ENCODE assay signal across 8 cellular contexts in the genomic region with DNA sequence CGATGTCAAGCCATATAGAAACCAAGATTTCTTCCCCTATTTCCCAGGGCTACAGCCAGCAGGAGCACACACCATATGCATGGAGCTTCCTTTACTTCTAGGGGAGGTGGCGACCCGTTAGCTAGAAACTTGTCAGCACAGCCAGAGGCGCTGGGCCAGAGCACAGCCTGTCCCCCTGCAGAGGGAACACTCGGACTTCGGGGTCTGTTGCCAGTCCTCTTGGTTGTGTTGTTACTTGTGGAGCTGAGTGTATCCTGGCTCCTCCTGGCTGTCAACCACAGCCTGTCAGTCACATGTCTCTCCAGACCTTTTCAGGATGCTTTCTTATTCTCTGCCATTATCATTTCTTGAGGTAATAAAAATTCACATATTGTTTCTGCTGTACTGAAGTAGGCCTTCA. TPM values are rescaled to one million over a fixed set of nuclear protein-coding genes. Genes with fewer than 3 reads are reported as not detected.
DNase-seq lines count a peak whose midpoint lies in the region; ATAC-seq and TF ChIP-seq lines count a peak whose summit lies in the region.
"Had no signal": no experiment of that assay in that cellular context is flagged by ENCODE, and none has a peak within 500 bp of the region (broad histone marks: within the 10 kb centered on the region; RNA-seq: fewer than 3 reads in every experiment).

No MANE protein-coding gene starts in this region.

- no peak overlapping the region for H2AFZ ChIP-seq in PC-3 (ENCODE audit: low read length)

- peaks cover 6 to 39% (median 20%) of the 10 kb centered on the region in 3 donors for H3K36me3 Mint-ChIP-seq in immature natural killer cell
- peaks cover 99% of the 10 kb centered on the region for H3K36me3 Mint-ChIP-seq in stimulated activated effector memory CD8-positive, alpha-beta T cell treated with anti-CD3 and anti-CD28 coated beads, Interleukin-12 subunit alpha, Interleukin-12 subunit beta, amount 100 ng/mL, for 72 hours

- no peaks in the 10 kb centered on the region for H3K9me3 Mint-ChIP-seq in immature natural killer cell
- H3K9me3 Mint-ChIP-seq in stimulated activated effector memory CD8-positive, alpha-beta T cell treated with anti-CD3 and anti-CD28 coated beads, Interleukin-12 subunit alpha, Interleukin-12 subunit beta, amount 100 ng/mL, for 72 hours = no peaks in the 10 kb centered on the region

- H3K36me3 ChIP-seq in ascending aorta (no peaks in the 10 kb centered on the region), left lung (peaks cover 0 to 10% of the 10 kb centered on the region in 2 donors), PC-3 (ENCODE audit: low read depth, low read length) (no peaks in the 10 kb centered on the region)

- no peak overlapping the region for H3K4me2 ChIP-seq in PC-3 (ENCODE audit: low read length)

- H3K27ac ChIP-seq in ascending aorta (peak overlapping the region; percentile 59 to 85), left lung (no peak overlapping the region), PC-3 (ENCODE audit: low read length) (no peak overlapping the region)

- H3K4me1 ChIP-seq in ascending aorta (peaks cover 15 to 51% of the 10 kb centered on the region in 2 donors), left lung (peaks cover 8 to 15% of the 10 kb centered on the region in 2 donors), PC-3 (ENCODE audit: insufficient read depth, low read length) (peaks cover 16% of the 10 kb centered on the region)

- POLR2A ChIA-PET in PC-3 (lab: Charles Lee; ENCODE audit: unreplicated experiment) = no interaction called here

- no TSS peak for BruUV-seq in PC-3 (replicated peaks; lab: Mats Ljungman, UMichigan)

- H3K4me3 Mint-ChIP-seq in immature natural killer cell = no peak overlapping the region
- H3K4me3 Mint-ChIP-seq in stimulated activated effector memory CD8-positive, alpha-beta T cell treated with anti-CD3 and anti-CD28 coated beads, Interleukin-12 subunit alpha, Interleukin-12 subunit beta, amount 100 ng/mL, for 72 hours = no peak overlapping the region

- H3K27ac Mint-ChIP-seq in immature natural killer cell = peak overlapping the region; percentile 6 to 88 (median 75)
- H3K27ac Mint-ChIP-seq in stimulated activated effector memory CD8-positive, alpha-beta T cell treated with anti-CD3 and anti-CD28 coated beads, Interleukin-12 subunit alpha, Interleukin-12 subunit beta, amount 100 ng/mL, for 72 hours = peak overlapping the region; percentile 94

- H3K4me3 ChIP-seq in ascending aorta = no peak overlapping the region
- H3K4me3 ChIP-seq in left lung = no peak overlapping the region
- no peak overlapping the region for H3K4me3 ChIP-seq in PC-3 (ENCODE audit: low read length)

- TF ChIP-seq CTCF in ascending aorta (IDR thresholded peaks at IDR 0.05) = peak in 1 of 3 experiments; percentile 7
- TF ChIP-seq CTCF in left lung (IDR thresholded peaks at IDR 0.05) = no peak
- no peak for TF ChIP-seq CTCF in PC-3 (conservative IDR thresholded peaks at IDR 0.05; ENCODE audit: low read depth, low read length)

- no peaks in the 10 kb centered on the region for H3K79me2 ChIP-seq in PC-3 (ENCODE audit: low read length)

- no peaks in the 10 kb centered on the region for H4K20me1 ChIP-seq in PC-3 (ENCODE audit: low read length)

- peak; percentile 41 to 43 for DNase-seq in Kasumi-1 (lab: John Stamatoyannopoulos, UW)
- DNase-seq in ascending aorta (ENCODE audit: low spot score in 2 of 2) = no peak
- DNase-seq in immature natural killer cell = no peak
- no peak for DNase-seq in stimulated activated effector memory CD8-positive, alpha-beta T cell treated with anti-CD3 and anti-CD28 coated beads, Interleukin-12 subunit alpha, Interleukin-12 subunit beta, amount 100 ng/mL, for 72 hours (ENCODE audit: low spot score in 2 of 2)
- no peak for DNase-seq in left lung
- no peak for DNase-seq in PC-3
- no peak for DNase-seq in NCI-H510A (lab: John Stamatoyannopoulos, UW)
- DNase-seq: NK-92 treated with Interleukin-12 subunit alpha and Interleukin-12 subunit beta, amount 100 ng/mL, for 24 hours had no signal

- H3K4me1 Mint-ChIP-seq in immature natural killer cell = peaks cover 14 to 43% of the 10 kb centered on the region in 2 donors
- H3K4me1 Mint-ChIP-seq in stimulated activated effector memory CD8-positive, alpha-beta T cell treated with anti-CD3 and anti-CD28 coated beads, Interleukin-12 subunit alpha, Interleukin-12 subunit beta, amount 100 ng/mL, for 72 hours = peaks cover 24% of the 10 kb centered on the region

- H3K9ac ChIP-seq in PC-3 (ENCODE audit: low read length) = no peak overlapping the region

- CTCF ChIA-PET in PC-3 (lab: Charles Lee) = no interaction called here

- H3K27me3 Mint-ChIP-seq in immature natural killer cell (ENCODE audit: low read depth in 3 of 3) = peaks cover 7 to 61% (median 30%) of the 10 kb centered on the region in 3 donors

- no peaks in the 10 kb centered on the region for H3K9me2 ChIP-seq in PC-3 (replicated peaks; ENCODE audit: low read length)

- H3F3A ChIP-seq in PC-3 (ENCODE audit: low read length, unreplicated experiment) = no peaks in the 10 kb centered on the region

- H3K9me3 ChIP-seq in ascending aorta = no peaks in the 10 kb centered on the region
- H3K9me3 ChIP-seq in left lung = no peaks in the 10 kb centered on the region
- no peaks in the 10 kb centered on the region for H3K9me3 ChIP-seq in PC-3 (ENCODE audit: low read length)

- H3K27me3 ChIP-seq in ascending aorta (no peaks in the 10 kb centered on the region), left lung (no peaks in the 10 kb centered on the region), PC-3 (ENCODE audit: low read length) (no peaks in the 10 kb centered on the region)

- ATAC-seq in stimulated activated effector memory CD8-positive, alpha-beta T cell treated with anti-CD3 and anti-CD28 coated beads, Interleukin-12 subunit alpha, Interleukin-12 subunit beta, amount 100 ng/mL, for 72 hours = peak; percentile 31
- ATAC-seq in left lung = no peak
- no peak for ATAC-seq in PC-3

- intact Hi-C loops in ascending aorta (cut with DNase I) = no loop called here
- intact Hi-C loops in left lung (cut with DNase I) = no loop called here
- intact Hi-C loops in PC-3 (cut with micrococcal nuclease) = no loop called here

RNA-seq across cellular contexts. Expression of a gene that starts 57.6 kb away (rescaled TPM):
- total RNA-seq in ascending aorta = 31.3 TPM
- 10 to 100 TPM in 1 of 3 donors, 1 to 10 TPM in 1, not detected in 1; 1.9 to 10.6 TPM for polyA plus RNA-seq in immature natural killer cell
- total RNA-seq in left lung = 10 to 100 TPM; 25.6 to 26.2 TPM
- 26.1 and 37.7 TPM in 2 replicates for total RNA-seq in PC-3 (2014; rRNA removed)

Comparison
In these comparisons a context has a peak if more than half of its experiments do, and no peak if none do; other contexts are left out.
1. DNase-seq: peak in Kasumi-1 (2 of 2); none in ascending aorta (0 of 2), immature natural killer cell (0 of 3), stimulated activated effector memory CD8-positive, alpha-beta T cell treated with anti-CD3 and anti-CD28 coated beads, Interleukin-12 subunit alpha, Interleukin-12 subunit beta, amount 100 ng/mL, for 72 hours (0 of 2), left lung (0 of 2), PC-3 (single experiment) and NCI-H510A (single experiment).
2. H3K27ac ChIP-seq: peak in ascending aorta (2 of 2); none in left lung (0 of 2) and PC-3 (single experiment).